8 cellular contexts compared by ENCODE assay signal in the genomic region with DNA sequence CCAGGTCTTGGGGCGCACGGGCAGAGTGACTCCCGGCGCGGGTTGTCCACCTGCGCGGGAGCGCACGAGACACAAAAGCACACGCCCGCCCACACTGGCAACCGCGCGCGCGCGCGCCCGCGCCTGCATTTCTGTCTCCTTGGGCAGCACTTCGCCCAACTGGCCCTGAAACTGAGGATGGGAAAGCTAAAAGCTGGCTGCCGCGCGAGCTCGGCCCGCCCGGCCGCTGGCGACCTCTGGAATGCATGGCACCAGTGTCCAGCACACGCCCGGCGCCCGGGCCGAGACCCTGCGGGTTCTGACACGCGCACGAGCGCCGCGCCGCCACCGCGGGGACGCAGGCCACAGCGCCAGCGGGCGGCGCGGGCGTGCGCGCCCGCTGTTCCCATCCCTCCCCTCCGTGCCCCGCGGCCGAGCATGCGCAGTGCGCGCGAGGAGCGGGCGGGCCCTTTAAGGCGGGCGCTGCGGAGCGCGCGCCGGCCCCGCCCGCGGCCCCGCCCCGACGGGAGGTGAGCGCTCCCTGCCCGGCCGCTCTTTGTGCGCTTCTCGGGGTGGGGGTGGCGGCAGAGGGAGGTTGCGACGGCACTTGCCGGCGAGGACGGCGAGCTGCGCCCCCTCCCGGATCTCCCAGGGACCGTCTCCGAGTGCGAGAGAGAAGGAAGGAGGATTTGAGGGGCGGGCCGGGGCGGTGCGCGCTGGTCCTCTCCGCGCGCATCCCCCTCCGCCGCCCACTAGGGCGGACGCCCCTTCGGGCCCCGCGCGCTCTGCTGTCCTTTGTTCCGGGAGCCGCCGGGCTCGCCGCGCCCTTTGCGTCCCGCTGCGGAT. TPM values are rescaled to one million over a fixed set of nuclear protein-coding genes. Genes with fewer than 3 reads are reported as not detected.
DNase-seq lines count a peak whose midpoint lies in the region; TF ChIP-seq lines count a peak whose summit lies in the region.

No MANE protein-coding gene starts in this region.

- H3K4me2 ChIP-seq in GM23248 (ENCODE audit: unreplicated experiment): peak overlapping the region; percentile 85

- H3K4me1 ChIP-seq in GM23248 (ENCODE audit: insufficient read depth): peaks cover 10% of the 10 kb centered on the region
- H3K4me1 ChIP-seq in neuron (ENCODE audit: insufficient read depth, low read length): peaks cover 21% of the 10 kb centered on the region
- H3K4me1 ChIP-seq in stomach smooth muscle (ENCODE audit: control insufficient read depth, insufficient read depth, low read length): peaks cover 24% of the 10 kb centered on the region

- H3K9me2 ChIP-seq in GM23248 (ENCODE audit: insufficient read depth): no peaks in the 10 kb centered on the region

- peaks cover 6% of the 10 kb centered on the region; the same call in 1 of the 2 replicates for H3F3A ChIP-seq in GM23248 (ENCODE audit: insufficient read depth)

- peak overlapping the region; percentile 88 for H3K9ac ChIP-seq in GM23248
- peak overlapping the region; percentile 84 to 89 for H3K9ac ChIP-seq in stomach smooth muscle (ENCODE audit: low read length in 2 of 2)

- H4K20me1 ChIP-seq in GM23248 (ENCODE audit: insufficient read depth): no peaks in the 10 kb centered on the region

- POLR2A ChIA-PET in RWPE1 (lab: Yijun Ruan, JAX; ENCODE audit: low non-redundant PET): interaction anchor here (0.9 kb wide), 1 partner anchor 294 kb away, joined by 4 read pairs; no protein-coding TSS in a partner anchor

- TF ChIP-seq CTCF in RWPE1 (conservative IDR thresholded peaks at IDR 0.05; ENCODE audit: low read depth) (peak; percentile 89), foreskin fibroblast (IDR thresholded peaks at IDR 0.05; ENCODE audit: low read depth, low read length) (peak; percentile 60)

- WGBS in GM23248 (ENCODE audit: low coverage in 1 of 2, low lambda C conversion rate in 2 of 2, missing lambda C conversion rate in 2 of 2), 2 experiments: 1 to 2% methylated on average over 67 to 91 of the region's 119 CpGs

- H3K27ac ChIP-seq in GM23248 (peak overlapping the region; percentile 90), RWPE1 (peak overlapping the region; percentile 98), stomach smooth muscle (ENCODE audit: low read length) (peak overlapping the region; percentile 92)

- H3K36me3 ChIP-seq in GM23248 (ENCODE audit: low read depth) (peaks cover 8% of the 10 kb centered on the region; the same call in 1 of the 2 replicates), neuron (ENCODE audit: insufficient read depth, low read length) (peaks cover 20% of the 10 kb centered on the region), stomach smooth muscle (ENCODE audit: control insufficient read depth in 2 of 2, insufficient read depth in 2 of 2, low read length in 2 of 2) (peaks cover 2 to 6% of the 10 kb centered on the region in 2 donors)

- H2AFZ ChIP-seq in GM23248: peak overlapping the region; percentile 88
- H2AFZ ChIP-seq in neuron (ENCODE audit: low read depth, low read length): peak overlapping the region; percentile 83

- no peaks in the 10 kb centered on the region for H3K9me3 ChIP-seq in GM23248 (ENCODE audit: low read depth)
- H3K9me3 ChIP-seq in neuron (ENCODE audit: low read length): peaks cover 6% of the 10 kb centered on the region
- no peaks in the 10 kb centered on the region for H3K9me3 ChIP-seq in stomach smooth muscle (ENCODE audit: control insufficient read depth in 2 of 2, low read length in 2 of 2)

- DNase-seq in Daoy (ENCODE audit: low read depth) (peak; percentile 95), GM23248 (peak; percentile 91), Kasumi-1 (lab: John Stamatoyannopoulos, UW) (peak; percentile 75 to 87), RWPE1 (ENCODE audit: low spot score) (peak; percentile 97), foreskin fibroblast (peak; percentile 90 to 96)
- peak; percentile 95 for DNase-seq in activated effector memory CD4-positive, alpha-beta T cell treated with anti-CD3 and anti-CD28 coated beads, Interleukin-2, amount 50 U/mL, for 16 hours

- peaks cover 22% of the 10 kb centered on the region for H3K79me2 ChIP-seq in GM23248 (ENCODE audit: insufficient read depth)

- H3K4me3 ChIP-seq in GM23248: peak overlapping the region; percentile 95
- H3K4me3 ChIP-seq in foreskin fibroblast (ENCODE audit: low read depth in 1 of 2, low read length in 2 of 2): peak overlapping the region; percentile 83 to 87
- H3K4me3 ChIP-seq in neuron (ENCODE audit: low read length): peak overlapping the region; percentile 94
- H3K4me3 ChIP-seq in stomach smooth muscle (ENCODE audit: low read length in 2 of 2): peak overlapping the region; percentile 86 to 93

- H3K27me3 ChIP-seq in GM23248 (replicated peaks; ENCODE audit: insufficient read depth) (0 out of 2 replicates have a peak, but pooled peaks cover 10% of the 10 kb centered on the region), neuron (ENCODE audit: insufficient read depth, low read length) (no peaks in the 10 kb centered on the region), stomach smooth muscle (ENCODE audit: control insufficient read depth in 1 of 2, insufficient read depth in 2 of 2, low read length in 2 of 2) (peaks cover 0 to 2% of the 10 kb centered on the region in 2 donors)

- CTCF ChIA-PET in RWPE1 (lab: Yijun Ruan, JAX): interaction anchor here (0.6 to 0.9 kb wide), 3 partner anchors 18 to 637 kb away, joined by 3 to 5 read pairs (median 3); no protein-coding TSS in a partner anchor

- in situ Hi-C loops in GM23248 (cut with MboI): no loop called here

RNA-seq across cellular contexts. Expression of a gene that starts 1.1 kb away (rescaled TPM):
- 6.1 and 7.7 TPM in 2 replicates for total RNA-seq in Daoy (2014; rRNA removed; shearing (Covaris generic))
- 11.4 and 13.3 TPM in 2 replicates for total RNA-seq in GM23248 (2014; rRNA removed; shearing (Covaris generic))
- 5.3 and 5.7 TPM in 2 replicates for polyA plus RNA-seq in GM23248 (2016; fragmentation: Nextera tagmentation; extraction: Ambion mirVana)

Comparison
In these comparisons a context has a peak if more than half of its experiments do, and no peak if none do; other contexts are left out.
1. Peak in every context shown above with its lines: DNase-seq, H3K4me3 ChIP-seq and H3K27ac ChIP-seq.